10 cellular contexts compared by ENCODE assay signal in the genomic region with DNA sequence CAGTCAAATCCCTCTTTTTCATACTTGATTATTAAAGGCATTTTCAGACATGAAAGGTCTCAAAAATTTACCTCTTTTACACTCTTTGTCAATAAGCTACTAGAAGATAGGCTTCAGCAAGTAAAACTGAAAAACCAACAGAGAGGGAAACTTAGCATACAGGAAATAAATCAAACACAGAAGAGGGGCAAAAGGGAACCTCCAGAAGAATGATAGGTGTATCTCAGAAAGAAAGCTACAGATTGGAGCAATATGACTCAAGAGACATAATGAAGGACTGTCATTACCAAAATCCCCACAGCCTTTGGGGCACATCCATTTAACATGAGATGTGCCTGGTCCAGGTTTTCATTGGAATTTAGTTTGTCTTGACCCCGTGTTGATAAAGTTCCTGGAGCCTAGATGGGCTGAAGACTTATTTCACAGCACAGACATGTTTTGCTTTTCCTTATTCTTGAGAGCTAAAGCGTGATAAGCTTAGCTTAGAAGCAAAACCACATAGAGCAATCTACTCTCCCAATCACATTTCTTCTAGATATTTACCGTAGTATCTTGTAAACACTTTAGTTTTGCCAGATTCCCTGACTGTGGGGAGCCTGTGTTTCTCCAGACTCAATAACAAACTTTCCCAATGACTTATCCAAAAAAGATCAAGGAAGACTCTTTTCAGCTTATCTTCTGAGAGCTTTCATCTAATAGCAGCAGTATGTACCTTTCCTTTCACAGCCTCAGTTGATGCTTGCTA. TPM values are rescaled to one million over a fixed set of nuclear protein-coding genes. Genes with fewer than 3 reads are reported as not detected.
DNase-seq lines count a peak whose midpoint lies in the region; ATAC-seq and TF ChIP-seq lines count a peak whose summit lies in the region.
"Had no signal": no experiment of that assay in that cellular context is flagged by ENCODE, and none has a peak within 500 bp of the region (broad histone marks: within the 10 kb centered on the region; RNA-seq: fewer than 3 reads in every experiment).

No MANE protein-coding gene starts in this region.

- H3K36me3 Mint-ChIP-seq in activated CD8-positive, alpha-beta T cell treated with anti-CD3 and anti-CD28 coated beads for 36 hours (ENCODE audit: low read depth) = peaks cover 16% of the 10 kb centered on the region

- peaks cover 39% of the 10 kb centered on the region for H3K4me1 Mint-ChIP-seq in activated CD8-positive, alpha-beta T cell treated with anti-CD3 and anti-CD28 coated beads for 36 hours (ENCODE audit: low read depth)

- POLR2A ChIA-PET in activated CD8-positive, alpha-beta T cell treated with anti-CD3 and anti-CD28 coated beads for 36 hours (lab: Charles Lee) = interaction anchor here (1.3 kb wide), 1 partner anchor 48 kb away, joined by 3 read pairs; no protein-coding TSS in a partner anchor

- peaks cover 34% of the 10 kb centered on the region for H3K79me2 ChIP-seq in ACC112 (ENCODE audit: control insufficient read depth, insufficient read depth, low read length, unreplicated experiment)

- no peak for TF ChIP-seq CTCF in activated CD8-positive, alpha-beta T cell treated with anti-CD3 and anti-CD28 coated beads for 36 hours (IDR thresholded peaks at IDR 0.05)

- peaks cover 3% of the 10 kb centered on the region; the same call in 1 of the 2 replicates for H3K36me3 ChIP-seq in ACC112 (ENCODE audit: insufficient read depth, low read length)
- H3K36me3 ChIP-seq: transverse colon had no signal

- intact Hi-C loops in activated CD8-positive, alpha-beta T cell treated with anti-CD3 and anti-CD28 coated beads for 36 hours (cut with micrococcal nuclease) = no loop called here
- intact Hi-C loops in posterior vena cava (cut with DNase I) = no loop called here

- no peak overlapping the region for H3K4me3 Mint-ChIP-seq in activated CD8-positive, alpha-beta T cell treated with anti-CD3 and anti-CD28 coated beads for 36 hours

- H3K4me1 ChIP-seq in ACC112 (ENCODE audit: control insufficient read depth, insufficient read depth, low read length, unreplicated experiment) = peaks cover 20% of the 10 kb centered on the region

- H2AFZ ChIP-seq in ACC112 (ENCODE audit: low read length, unreplicated experiment) = no peak overlapping the region

- DNase-seq in activated CD8-positive, alpha-beta T cell treated with anti-CD3 and anti-CD28 coated beads for 36 hours = no peak
- no peak for DNase-seq in NCI-H2227 (lab: John Stamatoyannopoulos, UW; ENCODE audit: unreplicated experiment)
- no peak for DNase-seq in NOMO-1 treated with dmso at 0.1 percent for 144 hours (lab: John Stamatoyannopoulos, UW; ENCODE audit: unreplicated experiment)
- DNase-seq in NCI-H2196 (lab: John Stamatoyannopoulos, UW; ENCODE audit: unreplicated experiment) = no peak
- DNase-seq in posterior vena cava (ENCODE audit: low spot score) = no peak
- DNase-seq: psoas muscle, transverse colon had no signal

- H3K9me3 Mint-ChIP-seq in activated CD8-positive, alpha-beta T cell treated with anti-CD3 and anti-CD28 coated beads for 36 hours = no peaks in the 10 kb centered on the region

- H3K27ac Mint-ChIP-seq in activated CD8-positive, alpha-beta T cell treated with anti-CD3 and anti-CD28 coated beads for 36 hours = peak overlapping the region; percentile 86

- peak overlapping the region; percentile 77 for H3K27ac ChIP-seq in ACC112 (ENCODE audit: low read depth, low read length)
- H3K27ac ChIP-seq: psoas muscle, transverse colon had no signal

- CTCF ChIA-PET in activated CD8-positive, alpha-beta T cell treated with anti-CD3 and anti-CD28 coated beads for 36 hours (lab: Charles Lee) = interaction anchor here (1.2 kb wide), 1 partner anchor 11 kb away, joined by 5 read pairs; a partner anchor contains a TSS

- H3K27me3 Mint-ChIP-seq in activated CD8-positive, alpha-beta T cell treated with anti-CD3 and anti-CD28 coated beads for 36 hours = no peaks in the 10 kb centered on the region

- no peak overlapping the region for H3K4me3 ChIP-seq in ACC112 (ENCODE audit: low read depth, low read length)
- H3K4me3 ChIP-seq: psoas muscle, transverse colon had no signal

- ATAC-seq in GM19324 (IDR thresholded peaks at IDR 0.05; ENCODE audit: low FRiP score, unreplicated experiment) (peak; percentile 54), HG02981 (IDR thresholded peaks at IDR 0.05; ENCODE audit: unreplicated experiment) (peak; percentile 82)
- peak; percentile 72 for ATAC-seq in activated CD8-positive, alpha-beta T cell treated with anti-CD3 and anti-CD28 coated beads for 36 hours

- no peaks in the 10 kb centered on the region for H3K27me3 ChIP-seq in ACC112 (ENCODE audit: insufficient read depth, low read length)
- H3K27me3 ChIP-seq: transverse colon had no signal

RNA-seq across cellular contexts. Expression of a gene that starts 11.7 kb away (rescaled TPM):
- total RNA-seq in activated CD8-positive, alpha-beta T cell treated with anti-CD3 and anti-CD28 coated beads for 36 hours = 10 to 100 TPM; 18.7 to 23.1 TPM
- total RNA-seq in posterior vena cava = 10 to 100 TPM; 48.0 to 57.2 TPM
